8 cellular contexts compared by ENCODE assay signal in genomic region chr4:186104114-186104894, GRCh38. TPM values are rescaled to one million over a fixed set of nuclear protein-coding genes. Genes with fewer than 3 reads are reported as not detected.
A peak's percentile ranks its signal among the peaks of the same experiment; 100 is the strongest.
DNase-seq lines count a peak whose midpoint lies in the region; ATAC-seq, FAIRE-seq and TF ChIP-seq lines count a peak whose summit lies in the region.

TSS of gene FAM149A (plus strand) at chr4:186104704.

- H3K9me3 Mint-ChIP-seq in activated T-cell treated with anti-CD3 and anti-CD28 coated beads, Interleukin-2, amount 50 U/mL, for 24 hours = no peaks in the 10 kb centered on the region

- H3K4me3 ChIP-seq in thyroid gland (replicated peaks in 1 of 3) = peak within 1 kb of the TSS; percentile 29 to 72 (median 71)

- TF ChIP-seq POLR2A in thyroid gland (IDR thresholded peaks at IDR 0.05) = peak in 1 of 2 donors; percentile 72

- no peaks in the 10 kb centered on the region for H3K36me3 Mint-ChIP-seq in activated T-cell treated with anti-CD3 and anti-CD28 coated beads, Interleukin-2, amount 50 U/mL, for 24 hours (ENCODE audit: low read depth)

- peaks cover 77% of the 10 kb centered on the region for H3K27me3 Mint-ChIP-seq in activated T-cell treated with anti-CD3 and anti-CD28 coated beads, Interleukin-2, amount 50 U/mL, for 24 hours

- no peak for TF ChIP-seq CTCF in thyroid gland (IDR thresholded peaks at IDR 0.05)

- H3K27me3 ChIP-seq in thyroid gland = no peaks in the 10 kb centered on the region

- 42 to 57% methylated on average over 13 to 23 of the region's 58 CpGs for WGBS in thyroid gland, 2 donors

- H3K4me3 Mint-ChIP-seq in activated T-cell treated with anti-CD3 and anti-CD28 coated beads, Interleukin-2, amount 50 U/mL, for 24 hours = peak within 1 kb of the TSS; percentile 63

- H3K4me1 Mint-ChIP-seq in activated T-cell treated with anti-CD3 and anti-CD28 coated beads, Interleukin-2, amount 50 U/mL, for 24 hours (ENCODE audit: low read depth) = peaks cover 8% of the 10 kb centered on the region

- peak within 1 kb of the TSS in 2 of 3 donors; percentile 18 to 21 for H3K27ac ChIP-seq in thyroid gland

- H3K27ac Mint-ChIP-seq in activated T-cell treated with anti-CD3 and anti-CD28 coated beads, Interleukin-2, amount 50 U/mL, for 24 hours = no peak within 1 kb of the TSS

- intact Hi-C loops in thyroid gland (cut with DNase I) = no loop called here

- no peaks in the 10 kb centered on the region for H3K36me3 ChIP-seq in thyroid gland

- DNase-seq in Daoy (ENCODE audit: low read depth) = peak; percentile 26
- DNase-seq in NCI-H146 treated with DMSO at 0.1 percent for 48 hours (lab: John Stamatoyannopoulos, UW; ENCODE audit: unreplicated experiment) = peak; percentile 58
- DNase-seq in activated T-cell treated with anti-CD3 and anti-CD28 coated beads, Interleukin-2, amount 50 U/mL, for 24 hours = peak; percentile 56
- DNase-seq in frontal cortex (ENCODE audit: low spot score in 2 of 2) = peak in 1 of 2 donors; percentile 51
- DNase-seq in occipital lobe (lab: John Stamatoyannopoulos, UW) = no peak
- peak; percentile 83 for DNase-seq in thyroid gland
- DNase-seq in DMS114 treated with DMSO at 0.1 percent for 48 hours (lab: John Stamatoyannopoulos, UW; ENCODE audit: unreplicated experiment) = no peak

- H3K9me3 ChIP-seq in thyroid gland = no peaks in the 10 kb centered on the region

- H3K4me1 ChIP-seq in thyroid gland = peaks cover 0 to 3% of the 10 kb centered on the region in 2 donors

- ATAC-seq in GM21825 (IDR thresholded peaks at IDR 0.05; ENCODE audit: unreplicated experiment) = peak; percentile 78

- no peak for FAIRE-seq in frontal cortex (lab: Jason Lieb, UNC)

RNA-seq across cellular contexts. Expression of gene FAM149A, which starts in this region (rescaled TPM):
- total RNA-seq in Daoy (2014; rRNA removed; shearing (Covaris generic)) = 1.5 and 3.4 TPM in 2 replicates
- 31.0 TPM for total RNA-seq in frontal cortex
- total RNA-seq in occipital lobe = 38.8 TPM
- 10 to 100 TPM in 2 of 4 donors, 1 to 10 TPM in 2; 8.1 to 13.4 (median 9.7) TPM for total RNA-seq in thyroid gland

Comparison
In these comparisons a context has a peak if more than half of its experiments do, and no peak if none do; other contexts are left out.
1. DNase-seq: peak in Daoy (single experiment), NCI-H146 treated with DMSO at 0.1 percent for 48 hours (single experiment), activated T-cell treated with anti-CD3 and anti-CD28 coated beads, Interleukin-2, amount 50 U/mL, for 24 hours (single experiment) and thyroid gland (2 of 2); none in occipital lobe (single experiment) and DMS114 treated with DMSO at 0.1 percent for 48 hours (single experiment).